Comparison of ENCODE assay signal across 9 cellular contexts in genomic region chr11:45436966-45437365, GRCh38.
"Had no signal": no experiment of that assay in that cellular context is flagged by ENCODE, and none has a peak within 500 bp of the region (broad histone marks: within the 10 kb centered on the region; RNA-seq: fewer than 3 reads in every experiment).

No MANE protein-coding gene starts in this region.

- H3K27ac ChIP-seq: GM23248, HL-60 had no signal

- H3K4me3 Mint-ChIP-seq: HFFc6, IgD-negative memory B cell had no signal

- DNase-seq: GM23248, GOT3, H7, HFFc6 had no signal

- H3K36me3 Mint-ChIP-seq: IgD-negative memory B cell had no signal

- ATAC-seq: HCT116, HepG2 had no signal

- H3K4me3 ChIP-seq: GM23248, HAP-1 had no signal

- H3K27ac Mint-ChIP-seq: HFFc6, IgD-negative memory B cell had no signal

- H3K4me1 Mint-ChIP-seq: IgD-negative memory B cell had no signal
